ENCODE assay signal across 17 cellular contexts in genomic region chr17:83058478-83059167, GRCh38. TPM values are rescaled to one million over a fixed set of nuclear protein-coding genes. Genes with fewer than 3 reads are reported as not detected.
DNase-seq lines count a peak whose midpoint lies in the region; ATAC-seq and TF ChIP-seq lines count a peak whose summit lies in the region.
"Had no signal": no experiment of that assay in that cellular context is flagged by ENCODE, and none has a peak within 500 bp of the region (broad histone marks: within the 10 kb centered on the region; RNA-seq: fewer than 3 reads in every experiment).

No MANE protein-coding gene starts in this region.

- TF ChIP-seq CTCF in thoracic aorta (IDR thresholded peaks at IDR 0.05): no peak

- CTCF ChIA-PET in activated CD8-positive, alpha-beta memory T cell treated with anti-CD3 and anti-CD28 coated beads, Interleukin-2, amount 10 ng/mL, durations not matched to agents 7 days and 5 days (lab: Charles Lee): no interaction called here

- no peaks in the 10 kb centered on the region for H3K36me3 ChIP-seq in thoracic aorta
- H3K36me3 ChIP-seq: pancreas had no signal

- no peaks in the 10 kb centered on the region for H3K36me3 Mint-ChIP-seq in activated CD8-positive, alpha-beta memory T cell treated with anti-CD3 and anti-CD28 coated beads, Interleukin-2, amount 10 ng/mL, durations not matched to agents 7 days and 5 days
- H3K36me3 Mint-ChIP-seq: WTC11 had no signal

- peaks cover 12% of the 10 kb centered on the region for H3K4me1 Mint-ChIP-seq in activated CD8-positive, alpha-beta memory T cell treated with anti-CD3 and anti-CD28 coated beads, Interleukin-2, amount 10 ng/mL, durations not matched to agents 7 days and 5 days
- H3K4me1 Mint-ChIP-seq: WTC11 had no signal

- peaks cover 10% of the 10 kb centered on the region for H3K27me3 Mint-ChIP-seq in activated CD8-positive, alpha-beta memory T cell treated with anti-CD3 and anti-CD28 coated beads, Interleukin-2, amount 10 ng/mL, durations not matched to agents 7 days and 5 days

- no peak overlapping the region for H3K4me3 ChIP-seq in thoracic aorta
- H3K4me3 ChIP-seq: pancreas had no signal

- DNase-seq in activated CD8-positive, alpha-beta memory T cell treated with anti-CD3 and anti-CD28 coated beads, Interleukin-2, amount 10 ng/mL, durations not matched to agents 7 days and 5 days: peak; percentile 35
- DNase-seq in activated CD8-positive, alpha-beta memory T cell treated with anti-CD3 and anti-CD28 coated beads for 24 hours: no peak
- peak; percentile 33 for DNase-seq in activated CD8-positive, alpha-beta memory T cell treated with anti-CD3 and anti-CD28 coated beads, Interleukin-2, amount 50 U/mL, for 48 hours
- DNase-seq in left kidney (ENCODE audit: low read depth, low spot score) (peak; percentile 66), thoracic aorta (ENCODE audit: low spot score) (peak; percentile 0), hepatic stellate cell (ENCODE audit: low spot score) (no peak), NCI-H1048 (lab: John Stamatoyannopoulos, UW) (no peak), putamen (ENCODE audit: low spot score) (no peak)
- DNase-seq: DMS53; Karpas-422; NCI-H1092 treated with DMSO at 0.1 percent for 48 hours; NCI-H510A treated with DMSO at 0.1 percent for 48 hours; SIG-M5; stimulated activated CD8-positive, alpha-beta memory T cell treated with anti-CD3 and anti-CD28 coated beads, Interleukin-4, amount 100 ng/mL, for 48 hours; T-helper 2 cell had no signal

- H3K4me1 ChIP-seq in thoracic aorta (ENCODE audit: control insufficient read depth in 1 of 2, low read depth in 2 of 2): peaks cover 12 to 33% of the 10 kb centered on the region in 2 donors
- H3K4me1 ChIP-seq: pancreas had no signal

- no peak overlapping the region for H3K27ac Mint-ChIP-seq in activated CD8-positive, alpha-beta memory T cell treated with anti-CD3 and anti-CD28 coated beads, Interleukin-2, amount 10 ng/mL, durations not matched to agents 7 days and 5 days
- H3K27ac Mint-ChIP-seq: WTC11 had no signal

- no peak for ATAC-seq in activated CD8-positive, alpha-beta memory T cell treated with anti-CD3 and anti-CD28 coated beads, Interleukin-2, amount 10 ng/mL, durations not matched to agents 7 days and 5 days
- ATAC-seq in thoracic aorta (ENCODE audit: insufficient number of reproducible peaks, low FRiP score, low read depth): no peak
- ATAC-seq: pancreas, WTC11 had no signal

- no peaks in the 10 kb centered on the region for H3K9me3 ChIP-seq in thoracic aorta
- H3K9me3 ChIP-seq: pancreas had no signal

- no peaks in the 10 kb centered on the region for H3K27me3 ChIP-seq in thoracic aorta (replicated peaks; ENCODE audit: insufficient read depth)
- H3K27me3 ChIP-seq: pancreas had no signal

- H3K4me3 Mint-ChIP-seq in activated CD8-positive, alpha-beta memory T cell treated with anti-CD3 and anti-CD28 coated beads, Interleukin-2, amount 10 ng/mL, durations not matched to agents 7 days and 5 days: no peak overlapping the region
- H3K4me3 Mint-ChIP-seq: WTC11 had no signal

- no peaks in the 10 kb centered on the region for H3K9me3 Mint-ChIP-seq in activated CD8-positive, alpha-beta memory T cell treated with anti-CD3 and anti-CD28 coated beads, Interleukin-2, amount 10 ng/mL, durations not matched to agents 7 days and 5 days (ENCODE audit: low read depth)
- H3K9me3 Mint-ChIP-seq: WTC11 had no signal

- no peak overlapping the region for H3K27ac ChIP-seq in thoracic aorta
- H3K27ac ChIP-seq: pancreas had no signal

RNA-seq across cellular contexts. Expression of gene METRNL, which starts 20.8 kb away (rescaled TPM):
- 10 to 100 TPM; 42.9 to 49.9 TPM for total RNA-seq in activated CD8-positive, alpha-beta memory T cell treated with anti-CD3 and anti-CD28 coated beads, Interleukin-2, amount 10 ng/mL, durations not matched to agents 7 days and 5 days
- total RNA-seq in thoracic aorta: 100 to 1,000 TPM; 141 to 180 TPM

Comparison
In these comparisons a context has a peak if more than half of its experiments do, and no peak if none do; other contexts are left out.
1. DNase-seq: peak in activated CD8-positive, alpha-beta memory T cell treated with anti-CD3 and anti-CD28 coated beads, Interleukin-2, amount 10 ng/mL, durations not matched to agents 7 days and 5 days (single experiment), activated CD8-positive, alpha-beta memory T cell treated with anti-CD3 and anti-CD28 coated beads, Interleukin-2, amount 50 U/mL, for 48 hours (single experiment), left kidney (single experiment) and thoracic aorta (single experiment); none in activated CD8-positive, alpha-beta memory T cell treated with anti-CD3 and anti-CD28 coated beads for 24 hours (single experiment), hepatic stellate cell (single experiment), NCI-H1048 (single experiment) and putamen (single experiment).